Comparison of ENCODE assay signal across 1 cellular context in genomic region chr19:38990949-38991697, GRCh38.
TF ChIP-seq lines count a peak whose summit lies in the region.

No MANE protein-coding gene starts in this region.

TF ChIP-seq in H1, 55 proteins besides CTCF, POLR2A, EP300 and RAD21 (continued from another document):
- no peak for TF ChIP-seq SUZ12 (IDR thresholded peaks at IDR 0.05; ENCODE audit: low read length)
- TF ChIP-seq RXRA (IDR thresholded peaks at IDR 0.05; ENCODE audit: insufficient read depth, low read depth, low read length) = no peak
